19 cellular contexts compared by ENCODE assay signal in genomic region chr15:25183581-25184330, GRCh38.
DNase-seq lines count a peak whose midpoint lies in the region; ATAC-seq and TF ChIP-seq lines count a peak whose summit lies in the region.
"Had no signal": no experiment of that assay in that cellular context is flagged by ENCODE, and none has a peak within 500 bp of the region (broad histone marks: within the 10 kb centered on the region; RNA-seq: fewer than 3 reads in every experiment).

No MANE protein-coding gene starts in this region.

- no peaks in the 10 kb centered on the region for H3K9me3 ChIP-seq in upper lobe of right lung
- H3K9me3 ChIP-seq in thyroid gland: no peaks in the 10 kb centered on the region

- H3K27ac ChIP-seq in upper lobe of right lung (no peak overlapping the region), thyroid gland (no peak overlapping the region)

- no peaks in the 10 kb centered on the region for H3K4me1 ChIP-seq in upper lobe of right lung
- H3K4me1 ChIP-seq in thyroid gland: no peaks in the 10 kb centered on the region
- H3K4me1 ChIP-seq: Caco-2 had no signal

- no peaks in the 10 kb centered on the region for H3K27me3 ChIP-seq in upper lobe of right lung
- H3K27me3 ChIP-seq in thyroid gland: no peaks in the 10 kb centered on the region

- ATAC-seq in Right ventricle myocardium superior (ENCODE audit: poor library complexity) (no peak), Right ventricle myocardium inferior (no peak), left cardiac atrium (no peak), omental fat pad (ENCODE audit: low FRiP score) (no peak), upper lobe of right lung (no peak)
- ATAC-seq: activated CD8-positive, alpha-beta T cell treated with anti-CD3 and anti-CD28 coated beads for 36 hours; naive thymus-derived CD4-positive, alpha-beta T cell had no signal

- H3K4me3 ChIP-seq in upper lobe of right lung (no peak overlapping the region), thyroid gland (replicated peaks in 1 of 3) (no peak overlapping the region)

- TF ChIP-seq CTCF in omental fat pad (IDR thresholded peaks at IDR 0.05): no peak
- no peak for TF ChIP-seq CTCF in upper lobe of right lung (IDR thresholded peaks at IDR 0.05)
- TF ChIP-seq CTCF in thyroid gland (IDR thresholded peaks at IDR 0.05): no peak

- no peak for TF ChIP-seq POLR2A in thyroid gland (IDR thresholded peaks at IDR 0.05)

- intact Hi-C loops in Right ventricle myocardium superior (cut with DNase I) (no loop called here), Right ventricle myocardium inferior (cut with DNase I) (no loop called here), left cardiac atrium (cut with DNase I) (no loop called here), upper lobe of right lung (cut with DNase I) (no loop called here), thyroid gland (cut with DNase I) (no loop called here)

- H3K36me3 ChIP-seq in upper lobe of right lung (no peaks in the 10 kb centered on the region), thyroid gland (no peaks in the 10 kb centered on the region)

- 86 to 89% methylated on average over 1 to 5 of the region's 10 CpGs for WGBS in thyroid gland, 2 donors

- DNase-seq in Right ventricle myocardium superior (peak; percentile 26), Right ventricle myocardium inferior (ENCODE audit: missing footprints) (no peak), left cardiac atrium (peak; percentile 7), omental fat pad (ENCODE audit: low spot score) (peak; percentile 7), upper lobe of right lung (peak; percentile 40), RPMI8226 (no peak), thyroid gland (no peak), NCI-H774 (lab: John Stamatoyannopoulos, UW) (no peak)
- DNase-seq: activated CD4-positive, alpha-beta T cell treated with anti-CD3 and anti-CD28 coated beads for 1 hour; activated CD8-positive, alpha-beta T cell treated with anti-CD3 and anti-CD28 coated beads for 36 hours; activated naive CD4-positive, alpha-beta T cell treated with anti-CD3 and anti-CD28 coated beads for 36 hours; amygdala; DMS79; Kasumi-1; MV-4-11; NCI-H1694; NCI-H524 treated with DMSO at 0.1 percent for 48 hours had no signal

Comparison
In these comparisons a context has a peak if more than half of its experiments do, and no peak if none do; other contexts are left out.
1. DNase-seq: peak in Right ventricle myocardium superior (single experiment), left cardiac atrium (single experiment), omental fat pad (single experiment) and upper lobe of right lung (single experiment); none in Right ventricle myocardium inferior (single experiment), RPMI8226 (single experiment), thyroid gland (0 of 2) and NCI-H774 (single experiment).